In genomic region chr9:110256392-110257096, GRCh38 we compare ENCODE assay signal across 9 cellular contexts. TPM values are rescaled to one million over a fixed set of nuclear protein-coding genes. Genes with fewer than 3 reads are reported as not detected.
DNase-seq lines count a peak whose midpoint lies in the region; ATAC-seq, FAIRE-seq and TF ChIP-seq lines count a peak whose summit lies in the region.
"Had no signal": no experiment of that assay in that cellular context is flagged by ENCODE, and none has a peak within 500 bp of the region (broad histone marks: within the 10 kb centered on the region; RNA-seq: fewer than 3 reads in every experiment).

TXN (minus strand) TSS chr9:110256507; CDS start chr9:110256435, 72 bp downstream.

- H3K9me3 Mint-ChIP-seq in central memory CD8-positive, alpha-beta T cell = no peaks in the 10 kb centered on the region

- no peaks in the 10 kb centered on the region for H3K27me3 Mint-ChIP-seq in central memory CD8-positive, alpha-beta T cell

- H3K4me3 ChIP-seq in kidney (ENCODE audit: low read length in 2 of 2) = peak within 1 kb of the TSS; percentile 87 to 92

- H3K27ac ChIP-seq in kidney (ENCODE audit: low read depth in 2 of 2, low read length in 2 of 2) = peak within 1 kb of the TSS; percentile 61 to 93

- H3K36me3 ChIP-seq in kidney (ENCODE audit: control insufficient read depth in 1 of 2, insufficient read depth in 2 of 2, low read length in 2 of 2) = no peaks in the 10 kb centered on the region

- DNase-seq in AG09319 (ENCODE audit: extremely low read depth, low read depth) (peak; percentile 80), NCI-H345 treated with DMSO at 0.1 percent for 48 hours (lab: John Stamatoyannopoulos, UW; ENCODE audit: unreplicated experiment) (peak; percentile 83), kidney (peak; percentile 97)
- DNase-seq in central memory CD8-positive, alpha-beta T cell (ENCODE audit: low spot score in 2 of 2) = peak; percentile 55 to 60
- DNase-seq in stimulated activated CD4-positive, alpha-beta T cell treated with anti-CD3 and anti-CD28 coated beads, Interleukin-15, amount 100 ng/mL, for 1 hour (ENCODE audit: low read depth in 1 of 2, low spot score in 1 of 2) = peak; percentile 62 to 89

- no peak for TF ChIP-seq CTCF in AG09319 (IDR thresholded peaks at IDR 0.05; ENCODE audit: low read depth, low read length)
- no peak for TF ChIP-seq CTCF in kidney (IDR thresholded peaks at IDR 0.05; ENCODE audit: borderline replicate concordance, extremely low read depth, insufficient read depth)

- no peaks in the 10 kb centered on the region for H3K9me3 ChIP-seq in kidney (ENCODE audit: control insufficient read depth in 1 of 2, low read length in 2 of 2)

- H3K4me1 Mint-ChIP-seq in central memory CD8-positive, alpha-beta T cell = peaks cover 42% of the 10 kb centered on the region

- no peak for FAIRE-seq in kidney (lab: Jason Lieb, UNC)
- FAIRE-seq: TTC549 had no signal

- peak within 1 kb of the TSS; percentile 86 for H3K27ac Mint-ChIP-seq in central memory CD8-positive, alpha-beta T cell (ENCODE audit: low read depth)

- H3K4me3 Mint-ChIP-seq in central memory CD8-positive, alpha-beta T cell = peak within 1 kb of the TSS; percentile 96

- H3K9ac ChIP-seq in kidney (ENCODE audit: low read length in 2 of 2) = peak within 1 kb of the TSS; percentile 85 to 88

- peaks cover 6% of the 10 kb centered on the region for H3K36me3 Mint-ChIP-seq in central memory CD8-positive, alpha-beta T cell (ENCODE audit: insufficient read depth)

- peaks cover 7 to 15% of the 10 kb centered on the region in 2 donors for H3K4me1 ChIP-seq in kidney (ENCODE audit: control insufficient read depth in 1 of 2, insufficient read depth in 1 of 2, low read depth in 1 of 2, low read length in 2 of 2)

- ATAC-seq in GM19023 (IDR thresholded peaks at IDR 0.05; ENCODE audit: unreplicated experiment) (peak; percentile 67), HG03196 (IDR thresholded peaks at IDR 0.05; ENCODE audit: unreplicated experiment) (peak; percentile 67)
- peak; percentile 77 to 80 for ATAC-seq in activated CD4-positive, CD25-positive, alpha-beta regulatory T cell treated with anti-CD3 and anti-CD28 coated beads, Interleukin-2, amount 50 U/mL, for 24 hours
- peak; percentile 71 for ATAC-seq in central memory CD8-positive, alpha-beta T cell (replicated peaks; ENCODE audit: extremely low read depth, poor library complexity, severe bottlenecking)

- intact Hi-C loops in kidney (cut with DNase I) = no loop called here

RNA-seq across cellular contexts. Expression of gene TXN, which starts in this region (rescaled TPM):
- total RNA-seq in kidney = 145 TPM
- 541 TPM for polyA plus RNA-seq in kidney (ENCODE audit: insufficient read depth, low read depth, low replicate concordance)

Comparison
In these comparisons a context has a peak if more than half of its experiments do, and no peak if none do; other contexts are left out.
1. Peak in every context shown above with its lines: DNase-seq, ATAC-seq, H3K4me3 ChIP-seq and H3K27ac ChIP-seq.